In genomic region chr2:74873041-74873440, GRCh38 we compare ENCODE assay signal across 16 cellular contexts.
"Had no signal": no experiment of that assay in that cellular context is flagged by ENCODE, and none has a peak within 500 bp of the region (broad histone marks: within the 10 kb centered on the region; RNA-seq: fewer than 3 reads in every experiment).

No MANE protein-coding gene starts in this region.

- H3K4me1 ChIP-seq: prostate gland had no signal

- DNase-seq: activated CD4-positive, alpha-beta T cell treated with anti-CD3 and anti-CD28 coated beads, Interleukin-2, amount 10 ng/mL, durations not matched to agents 7 days and 5 days; activated naive CD4-positive, alpha-beta T cell treated with anti-CD3 and anti-CD28 coated beads for 36 hours; dorsolateral prefrontal cortex; erythroblast; gastrocnemius medialis; heart right ventricle; left cardiac atrium; naive thymus-derived CD4-positive, alpha-beta T cell; occipital lobe; right cardiac atrium; stomach; T-helper 9 cell had no signal

- H3K4me3 Mint-ChIP-seq: activated CD4-positive, alpha-beta T cell treated with anti-CD3 and anti-CD28 coated beads, Interleukin-2, amount 10 ng/mL, durations not matched to agents 7 days and 5 days; activated naive CD4-positive, alpha-beta T cell treated with anti-CD3 and anti-CD28 coated beads for 36 hours; naive thymus-derived CD4-positive, alpha-beta T cell had no signal

- FAIRE-seq: bronchial epithelial cell had no signal

- H3K27ac ChIP-seq: ascending aorta, dorsolateral prefrontal cortex, heart right ventricle, prostate gland had no signal

- H3K27ac Mint-ChIP-seq: activated CD4-positive, alpha-beta T cell treated with anti-CD3 and anti-CD28 coated beads, Interleukin-2, amount 10 ng/mL, durations not matched to agents 7 days and 5 days; activated naive CD4-positive, alpha-beta T cell treated with anti-CD3 and anti-CD28 coated beads for 36 hours had no signal

- ATAC-seq: gastrocnemius medialis, heart right ventricle, right cardiac atrium had no signal

- H3K9me3 Mint-ChIP-seq: activated CD4-positive, alpha-beta T cell treated with anti-CD3 and anti-CD28 coated beads, Interleukin-2, amount 10 ng/mL, durations not matched to agents 7 days and 5 days; activated naive CD4-positive, alpha-beta T cell treated with anti-CD3 and anti-CD28 coated beads for 36 hours; activated T-helper 2 cell treated with anti-CD3 and anti-CD28 coated beads, Interferon-gamma antibody, Interleukin-2, Interleukin-4, amounts not matched to agents 10 μg/mL and 5 μg/mL and 100 μg/mL, durations not matched to agents 14 hours and 24 hours and 36 hours; naive thymus-derived CD4-positive, alpha-beta T cell had no signal

- H3K9me3 ChIP-seq: ascending aorta, gastrocnemius medialis, heart right ventricle, prostate gland, stomach had no signal

- H3K36me3 ChIP-seq: prostate gland had no signal

- H3K27me3 ChIP-seq: ascending aorta, gastrocnemius medialis, heart right ventricle, stomach had no signal

- H3K4me3 ChIP-seq: ascending aorta, dorsolateral prefrontal cortex, gastrocnemius medialis, heart right ventricle, prostate gland, stomach had no signal
